1 cellular context compared by ENCODE assay signal in genomic region chr10:35194906-35195305, GRCh38.
TF ChIP-seq lines count a peak whose summit lies in the region.

No MANE protein-coding gene starts in this region.

TF ChIP-seq in K562, 482 proteins besides CTCF, POLR2A, EP300 and RAD21 (continued from another document):
- peak; percentile 60 for TF ChIP-seq MGA (IDR thresholded peaks at IDR 0.05)
- no peak for TF ChIP-seq DEAF1 (CRISPR knock-in tag; IDR thresholded peaks at IDR 0.05)
- 0 out of 2 replicates have a peak, but pooled peaks have one; percentile 3 for TF ChIP-seq MAFF (IDR thresholded peaks at IDR 0.05; ENCODE audit: low read length)
- TF ChIP-seq E2F6 (IDR thresholded peaks at IDR 0.05; ENCODE audit: borderline replicate concordance in 1 of 2, extremely low read depth in 1 of 2, insufficient read depth in 1 of 2, insufficient read length in 1 of 2, low read depth in 1 of 2, low read length in 1 of 2, poor library complexity in 1 of 2, severe bottlenecking in 1 of 2) = no peak
- no peak for TF ChIP-seq ZNF444 (CRISPR knock-in tag; IDR thresholded peaks at IDR 0.05)
- TF ChIP-seq NRF1 (conservative IDR thresholded peaks at IDR 0.05 in 1 of 2, IDR thresholded peaks at IDR 0.05 in 1 of 2) = peak; percentile 28 to 39; a peak in 3 of 4 replicates
- TF ChIP-seq MEF2A (IDR thresholded peaks at IDR 0.05; ENCODE audit: control insufficient read depth, low read depth, low read length) = no peak
- TF ChIP-seq BACH1 (tag; IDR thresholded peaks at IDR 0.05) = peak; percentile 48; the same call in 1 of the 2 replicates
- TF ChIP-seq ZNF57 (CRISPR knock-in tag; IDR thresholded peaks at IDR 0.05) = no peak
- no peak for TF ChIP-seq NR2F6 (CRISPR knock-in tag; IDR thresholded peaks at IDR 0.05)
- no peak for TF ChIP-seq NR2C2 (CRISPR knock-in tag; IDR thresholded peaks at IDR 0.05)
- TF ChIP-seq NR2C2 (tag; IDR thresholded peaks at IDR 0.05) = peak; percentile 5; the same call in 1 of the 2 replicates
- no peak for TF ChIP-seq SPI1 (IDR thresholded peaks at IDR 0.05; ENCODE audit: borderline replicate concordance, low read depth, low read length)
- no peak for TF ChIP-seq RUNX1 (IDR thresholded peaks at IDR 0.05; ENCODE audit: low read depth)
- no peak for TF ChIP-seq ARID2 (IDR thresholded peaks at IDR 0.05)
- no peak for TF ChIP-seq CAMTA2 (CRISPR knock-in tag; conservative IDR thresholded peaks at IDR 0.05)
- no peak for TF ChIP-seq NCOA6 (IDR thresholded peaks at IDR 0.05)
- TF ChIP-seq MBD1 (CRISPR knock-in tag; IDR thresholded peaks at IDR 0.05) = no peak
